19 cellular contexts compared by ENCODE assay signal in genomic region chr1:211641942-211642341, GRCh38. TPM values are rescaled to one million over a fixed set of nuclear protein-coding genes. Genes with fewer than 3 reads are reported as not detected.
A peak's percentile ranks its signal among the peaks of the same experiment; 100 is the strongest.
DNase-seq lines count a peak whose midpoint lies in the region; ATAC-seq, FAIRE-seq and TF ChIP-seq lines count a peak whose summit lies in the region.
"Had no signal": no experiment of that assay in that cellular context is flagged by ENCODE, and none has a peak within 500 bp of the region (broad histone marks: within the 10 kb centered on the region; RNA-seq: fewer than 3 reads in every experiment).

No MANE protein-coding gene starts in this region.

- H3K4me3 Mint-ChIP-seq in MCF 10A (ENCODE audit: unreplicated experiment): no peak overlapping the region

- no peak for FAIRE-seq in K562 (lab: Jason Lieb, UNC)
- FAIRE-seq: GM12892 had no signal

- H3K4me2 ChIP-seq in mammary epithelial cell (ENCODE audit: insufficient read depth, low read depth, low read length) (no peak overlapping the region), K562 (ENCODE audit: insufficient read depth, low read length) (no peak overlapping the region), trophoblast cell (ENCODE audit: low read length) (no peak overlapping the region)

- no peak overlapping the region for H3K23ac ChIP-seq in trophoblast cell (ENCODE audit: low read length)

- no peak overlapping the region for H3K18ac ChIP-seq in trophoblast cell (ENCODE audit: low read length)

- H3K9me3 Mint-ChIP-seq in MCF 10A (ENCODE audit: unreplicated experiment): no peaks in the 10 kb centered on the region

- no peak overlapping the region for H4K12ac ChIP-seq in trophoblast cell (ENCODE audit: low read depth, low read length)

- no peak for TF ChIP-seq POLR2A in K562 (conservative IDR thresholded peaks at IDR 0.05)

- TF ChIP-seq CTCF in MCF 10A (IDR thresholded peaks at IDR 0.05; ENCODE audit: unreplicated experiment): no peak
- TF ChIP-seq CTCF in mammary epithelial cell (conservative IDR thresholded peaks at IDR 0.05 in 1 of 2, IDR thresholded peaks at IDR 0.05 in 1 of 2; ENCODE audit: extremely low read depth in 1 of 2, insufficient read depth in 1 of 2, low read depth in 1 of 2, low read length in 2 of 2): no peak
- TF ChIP-seq CTCF in K562 (IDR thresholded peaks at IDR 0.05 in 2 of 3, conservative IDR thresholded peaks at IDR 0.05 in 1 of 3; ENCODE audit: insufficient read depth in 2 of 3, low read depth in 1 of 3, low read length in 3 of 3): no peak

- H3K36me3 Mint-ChIP-seq in MCF 10A (ENCODE audit: insufficient read depth, unreplicated experiment): no peaks in the 10 kb centered on the region

- H2AFZ ChIP-seq in mammary epithelial cell (ENCODE audit: low read depth, low read length) (no peak overlapping the region), K562 (ENCODE audit: low read depth, low read length) (no peak overlapping the region), trophoblast cell (ENCODE audit: insufficient read depth, low read length, poor library complexity) (no peak overlapping the region)

- BruUV-seq in MCF 10A (replicated peaks; lab: Mats Ljungman, UMichigan) (no TSS peak), mammary epithelial cell (replicated peaks; lab: Mats Ljungman, UMichigan) (no TSS peak), K562 (replicated peaks; lab: Mats Ljungman, UMichigan) (no TSS peak)

- no peaks in the 10 kb centered on the region for H3K27me3 Mint-ChIP-seq in MCF 10A (ENCODE audit: insufficient read depth, unreplicated experiment)

- dilution Hi-C loops in mammary epithelial cell (cut with HindIII; ENCODE audit: low sequenced_read_pairs): no loop called here

- in situ Hi-C loops in mammary epithelial cell (cut with MboI; ENCODE audit: low sequenced_read_pairs in 2 of 2): no loop called here
- in situ Hi-C loops in K562 (cut with MboI): no loop called here

- H3K4ac ChIP-seq in trophoblast cell (ENCODE audit: low read depth, low read length): no peak overlapping the region

- DNase-seq in MCF 10A (ENCODE audit: unreplicated experiment) (no peak), mammary epithelial cell (no peak), K562 (ENCODE audit: extremely low read depth in 1 of 4, low spot score in 3 of 4) (no peak), mesenteric fat pad (ENCODE audit: low spot score) (peak; percentile 67), mucosa of gallbladder (ENCODE audit: low spot score) (no peak), NCI-H345 (lab: John Stamatoyannopoulos, UW) (no peak), trophoblast cell (no peak)
- DNase-seq: Calu3, DND-41, GOT3, Kasumi-1, NCI-H1417, NCI-H1694, NCI-H2029 treated with DMSO at 0.1 percent for 48 hours, NCI-H526 treated with DMSO at 0.1 percent for 48 hours, SHP77 had no signal

- H3K14ac ChIP-seq in trophoblast cell (ENCODE audit: low read length): no peak overlapping the region

- H3K9me1 ChIP-seq in K562 (ENCODE audit: control insufficient read depth, insufficient read depth, low read length): no peaks in the 10 kb centered on the region

- no peak overlapping the region for H4K91ac ChIP-seq in trophoblast cell (ENCODE audit: low read depth, low read length)

- peak overlapping the region; percentile 88 for H3K27ac Mint-ChIP-seq in MCF 10A (ENCODE audit: low read depth, unreplicated experiment)

- no peak overlapping the region for H2AK5ac ChIP-seq in trophoblast cell (ENCODE audit: low read length)

- H3K79me2 ChIP-seq in mammary epithelial cell (ENCODE audit: insufficient read depth, low read length) (no peaks in the 10 kb centered on the region), K562 (ENCODE audit: control insufficient read depth, insufficient read depth, low read length) (no peaks in the 10 kb centered on the region), trophoblast cell (ENCODE audit: control insufficient read depth, insufficient read depth, low read length, poor library complexity) (no peaks in the 10 kb centered on the region)

- 100% methylated on average over 2 of the region's 2 CpGs for WGBS in mammary epithelial cell (ENCODE audit: low coverage, missing lambda C conversion rate)
- WGBS in K562 (ENCODE audit: insufficient coverage, low coverage, missing lambda C conversion rate): 71% methylated on average over 2 of the region's 2 CpGs
- no CpG with 5 or more reads among the region's 2 CpGs for WGBS in trophoblast cell (ENCODE audit: extremely low coverage, insufficient coverage, insufficient read length)

- H3K4me1 ChIP-seq in mammary epithelial cell (ENCODE audit: insufficient read depth, low read length) (peaks cover 26% of the 10 kb centered on the region), K562 (replicated peaks in 1 of 2; ENCODE audit: control insufficient read depth in 2 of 2, insufficient read depth in 2 of 2, low read length in 2 of 2) (peaks cover 9 to 10% of the 10 kb centered on the region in 2 experiments; a peak in 3 of 5 replicates), trophoblast cell (ENCODE audit: control insufficient read depth in 1 of 2, insufficient read depth in 2 of 2, low read length in 2 of 2) (peaks cover 5 to 6% of the 10 kb centered on the region in 2 experiments)

- no peaks in the 10 kb centered on the region for H3K79me1 ChIP-seq in trophoblast cell (ENCODE audit: low read length)

- H3K4me1 Mint-ChIP-seq in MCF 10A (ENCODE audit: insufficient read depth, unreplicated experiment): peaks cover 47% of the 10 kb centered on the region

- CTCF ChIA-PET in MCF 10A (lab: Yijun Ruan, JAX): interaction anchor here (0.5 to 7.2 kb wide), 8 partner anchors 9 to 178 kb away, joined by 3 to 94 read pairs (median 6); no protein-coding TSS in a partner anchor
- CTCF ChIA-PET in mammary epithelial cell (lab: Charles Lee; ENCODE audit: low non-redundant PET): no interaction called here
- CTCF ChIA-PET in K562 (lab: Yijun Ruan, JAX; ENCODE audit: low intra/inter-chr PET ratio): no interaction called here

- H3K9ac ChIP-seq in mammary epithelial cell (ENCODE audit: insufficient read depth, low read length) (no peak overlapping the region), K562 (ENCODE audit: insufficient read depth in 1 of 2, low read depth in 2 of 2, low read length in 2 of 2) (no peak overlapping the region), trophoblast cell (ENCODE audit: low read length) (no peak overlapping the region)

- H3K36me3 ChIP-seq in mammary epithelial cell (ENCODE audit: insufficient read depth, low read length) (no peaks in the 10 kb centered on the region), K562 (ENCODE audit: control insufficient read depth, insufficient read depth, low read length) (no peaks in the 10 kb centered on the region), trophoblast cell (ENCODE audit: control insufficient read depth in 1 of 2, insufficient read depth in 2 of 2, low read length in 2 of 2) (no peaks in the 10 kb centered on the region)
- H3K36me3 ChIP-seq: HAP-1 had no signal

- no peak overlapping the region for H2BK120ac ChIP-seq in trophoblast cell (ENCODE audit: insufficient read depth, low read length, poor library complexity)

- no peak overlapping the region for H2BK12ac ChIP-seq in trophoblast cell (ENCODE audit: low read length)

- no peaks in the 10 kb centered on the region for H3K9me3 ChIP-seq in mammary epithelial cell (replicated peaks; ENCODE audit: insufficient read depth, low read length)
- H3K9me3 ChIP-seq in K562 (replicated peaks; ENCODE audit: control insufficient read depth, insufficient read depth, low read depth, low read length): no peaks in the 10 kb centered on the region
- no peaks in the 10 kb centered on the region for H3K9me3 ChIP-seq in trophoblast cell (ENCODE audit: insufficient read depth, low read depth, low read length)
- H3K9me3 ChIP-seq: HAP-1 had no signal

- no peaks in the 10 kb centered on the region for H4K20me1 ChIP-seq in mammary epithelial cell (ENCODE audit: insufficient read depth, low read length)
- H4K20me1 ChIP-seq in K562 (replicated peaks; ENCODE audit: control insufficient read depth, insufficient read depth, low read length): no peaks in the 10 kb centered on the region

- POLR2A ChIA-PET in MCF 10A (lab: Yijun Ruan, JAX) (interaction anchor here (2.1 to 24.4 kb wide), 5 partner anchors 9 to 68 kb away, joined by 6 to 423 read pairs (median 81); partner anchors contain the start of gene SLC30A1), K562 (lab: Yijun Ruan, JAX) (interaction anchor here (1.0 to 3.4 kb wide), 4 partner anchors 8 to 35 kb away, joined by 3 to 19 read pairs (median 13); no protein-coding TSS in a partner anchor)

- no peak overlapping the region for H2BK5ac ChIP-seq in trophoblast cell (ENCODE audit: low read depth, low read length, poor library complexity)

- no peak for TF ChIP-seq EP300 in K562 (IDR thresholded peaks at IDR 0.05; ENCODE audit: low read length)

- ATAC-seq in K562: no peak

- TF ChIP-seq RAD21 in K562 (CRISPR knock-in tag; conservative IDR thresholded peaks at IDR 0.05 in 1 of 2, IDR thresholded peaks at IDR 0.05 in 1 of 2): no peak

- H3K4me3 ChIP-seq in mammary epithelial cell (replicated peaks in 1 of 3; ENCODE audit: insufficient read depth in 1 of 3, low read depth in 2 of 3, low read length in 3 of 3): no peak overlapping the region
- H3K4me3 ChIP-seq in K562: no peak overlapping the region
- no peak overlapping the region for H3K4me3 ChIP-seq in trophoblast cell (ENCODE audit: low read depth, low read length)
- H3K4me3 ChIP-seq: HAP-1 had no signal

- H3K27me3 ChIP-seq in mammary epithelial cell (ENCODE audit: insufficient read depth, low read length) (no peaks in the 10 kb centered on the region), K562 (ENCODE audit: control insufficient read depth in 2 of 2, insufficient read depth in 2 of 2, low read length in 2 of 2) (no peaks in the 10 kb centered on the region), trophoblast cell (ENCODE audit: insufficient read depth, low read length) (no peaks in the 10 kb centered on the region)

- no peak overlapping the region for H4K8ac ChIP-seq in trophoblast cell (ENCODE audit: low read depth, low read length)

- H3K27ac ChIP-seq in mammary epithelial cell (ENCODE audit: insufficient read depth, low read depth, low read length) (no peak overlapping the region), K562 (ENCODE audit: extremely low read depth, low read depth, low read length) (no peak overlapping the region), trophoblast cell (ENCODE audit: low read depth, low read length) (no peak overlapping the region)
- H3K27ac ChIP-seq: HL-60 had no signal

- intact Hi-C loops in MCF 10A (cut with micrococcal nuclease) (no loop called here), mammary epithelial cell (cut with micrococcal nuclease) (no loop called here), K562 (cut with micrococcal nuclease) (no loop called here)

RNA-seq across cellular contexts. Expression of gene NEK2, which starts 33.5 kb away (rescaled TPM):
- total RNA-seq in MCF 10A (2022) (33.4 and 44.5 TPM in 2 replicates), mammary epithelial cell (10 to 100 TPM in 1 of 2 donors, under 1 TPM in 1; 0.33 to 14.9 TPM), K562 (2014; rRNA removed) (54.4 and 65.8 TPM in 2 replicates), K562 (2014; rRNA removed; fragmentation: Illumina TruSeq; extraction: Trizol) (74.7 and 85.7 TPM in 2 replicates), K562 (2015; rRNA removed; fragmentation: Illumina TruSeq; extraction: Trizol) (64.5 and 72.1 TPM in 2 replicates), K562 (2021) (45.6 and 52.8 TPM in 2 replicates), mesenteric fat pad (not detected), mucosa of gallbladder (1.3 TPM)
- polyA plus RNA-seq in mammary epithelial cell (14.3 TPM), K562 (2011; rRNA removed) (53.3 and 69.7 TPM in 2 replicates), K562 (2014; fragmentation: Illumina TruSeq; extraction: Trizol) (66.4 and 75.9 TPM in 2 replicates), K562 (2014; fragmentation: Nextera tagmentation; extraction: Ambion mirVana) (10 to 100 TPM; 30.0 to 38.6 TPM), K562 (2014; rRNA removed) (48.6 and 66.4 TPM in 2 replicates)
- polyA minus RNA-seq in mammary epithelial cell: 0.72 TPM
- 18.3 and 46.6 TPM in 2 replicates for total RNA-seq in K562 (2011; cell fraction: chromatin; rRNA removed; ENCODE audit: low replicate concordance)
- total RNA-seq in K562 (2011; cell fraction: nucleolus; rRNA removed): 15.0 and 17.2 TPM in 2 replicates
- 22.6 and 23.8 TPM in 2 replicates for total RNA-seq in K562 (2011; cell fraction: nucleoplasm; rRNA removed)
- polyA plus RNA-seq in K562 (2011; cell fraction: cytosol; rRNA removed): 17.1 and 29.6 TPM in 2 replicates
- 24.2 and 25.4 TPM in 2 replicates for polyA plus RNA-seq in K562 (2011; cell fraction: nucleus; rRNA removed)
- polyA plus RNA-seq in K562 (2012): 42.5 and 47.0 TPM in 2 replicates
- 122 and 124 TPM in 2 replicates for polyA minus RNA-seq in K562 (2011; rRNA and poly(A)+ RNA removed)
- polyA minus RNA-seq in K562 (2011; cell fraction: cytosol; rRNA and poly(A)+ RNA removed): 30.9 and 39.3 TPM in 2 replicates
- 23.6 and 35.4 TPM in 2 replicates for polyA minus RNA-seq in K562 (2011; cell fraction: nucleus; rRNA and poly(A)+ RNA removed)
- 10.1 and 11.4 TPM in 2 replicates for polyA plus RNA-seq in trophoblast cell (2013)
